26 cellular contexts compared by ENCODE assay signal in the genomic region with DNA sequence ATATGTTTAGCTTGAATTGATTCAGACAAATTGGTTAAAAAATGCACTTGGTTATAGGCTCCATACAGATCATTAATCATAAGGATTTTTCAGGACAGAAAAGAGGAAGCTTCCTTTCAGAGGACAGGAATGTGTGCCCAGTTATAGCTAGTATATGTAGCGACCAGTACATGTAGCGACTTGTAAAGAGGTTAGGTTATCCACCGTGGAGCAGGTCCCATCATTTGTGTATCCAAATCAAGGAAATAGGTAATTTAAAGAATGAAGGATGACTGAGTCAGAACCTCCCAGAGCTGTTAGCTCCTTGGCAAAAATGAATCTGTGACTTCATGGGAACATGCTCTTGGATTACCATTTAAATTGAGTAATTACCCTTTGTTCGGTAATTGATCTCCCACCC. TPM values are rescaled to one million over a fixed set of nuclear protein-coding genes. Genes with fewer than 3 reads are reported as not detected.
"Had no signal": no experiment of that assay in that cellular context is flagged by ENCODE, and none has a peak within 500 bp of the region (broad histone marks: within the 10 kb centered on the region; RNA-seq: fewer than 3 reads in every experiment).

No MANE protein-coding gene starts in this region.

- H3K27me3 ChIP-seq: body of pancreas, cardiac muscle cell had no signal

- H2AFZ ChIP-seq: PC-9 had no signal

- H3K4me3 ChIP-seq: body of pancreas, cardiac muscle cell, PC-9, SK-N-MC had no signal

- H3K4me2 ChIP-seq: KMS-11, PC-9 had no signal

- ATAC-seq: activated CD4-positive, alpha-beta T cell treated with anti-CD3 and anti-CD28 coated beads for 36 hours; activated CD8-positive, alpha-beta T cell treated with anti-CD3 and anti-CD28 coated beads for 36 hours; body of pancreas; Right ventricle myocardium inferior; T-cell had no signal

- H3K9ac ChIP-seq: KMS-11 had no signal

- H3K27ac ChIP-seq: body of pancreas, cardiac muscle cell, KMS-11, PC-9, SK-N-MC had no signal

- H3K4me1 ChIP-seq: body of pancreas had no signal

- H3K36me3 Mint-ChIP-seq: activated naive CD4-positive, alpha-beta T cell treated with anti-CD3 and anti-CD28 coated beads, Interleukin-2, amount 50 U/mL, for 24 hours; T-cell had no signal

- DNase-seq: activated CD4-positive, alpha-beta T cell treated with anti-CD3 and anti-CD28 coated beads for 36 hours; activated CD4-positive, alpha-beta T cell treated with anti-CD3 and anti-CD28 coated beads, Interleukin-2, amount 50 U/mL, for 1 hour; activated CD8-positive, alpha-beta memory T cell treated with anti-CD3 and anti-CD28 coated beads, Interleukin-2, amount 50 U/mL, for 4 hours; activated CD8-positive, alpha-beta T cell treated with anti-CD3 and anti-CD28 coated beads for 36 hours; activated effector memory CD4-positive, alpha-beta T cell treated with Interleukin-2 at 50 U/mL for 16 hours; activated naive CD4-positive, alpha-beta T cell; aorta; body of pancreas; NCI-H1092 treated with DMSO at 0.1 percent for 48 hours; NCI-H1417 treated with DMSO at 0.1 percent for 48 hours; NCI-H1694; NCI-H2029; NCI-H2107; NCI-H2171 treated with DMSO at 0.1 percent for 48 hours; NCI-H345; NCI-H510A treated with DMSO at 0.1 percent for 48 hours; PC-9; T-cell; T-helper 2 cell; T1000 had no signal

- H3K36me3 ChIP-seq: cardiac muscle cell had no signal

- H3K9me3 Mint-ChIP-seq: activated CD8-positive, alpha-beta T cell treated with anti-CD3 and anti-CD28 coated beads for 36 hours; activated naive CD4-positive, alpha-beta T cell treated with anti-CD3 and anti-CD28 coated beads, Interleukin-2, amount 50 U/mL, for 24 hours; T-cell had no signal

- H3K4me1 Mint-ChIP-seq: activated naive CD4-positive, alpha-beta T cell treated with anti-CD3 and anti-CD28 coated beads, Interleukin-2, amount 50 U/mL, for 24 hours; T-cell had no signal

- H3K27me3 Mint-ChIP-seq: activated CD4-positive, alpha-beta T cell treated with anti-CD3 and anti-CD28 coated beads for 36 hours had no signal

- H3K4me3 Mint-ChIP-seq: activated CD4-positive, alpha-beta T cell treated with anti-CD3 and anti-CD28 coated beads for 36 hours; activated CD8-positive, alpha-beta T cell treated with anti-CD3 and anti-CD28 coated beads for 36 hours; activated naive CD4-positive, alpha-beta T cell treated with anti-CD3 and anti-CD28 coated beads, Interleukin-2, amount 50 U/mL, for 24 hours; T-cell had no signal

- H3K9me3 ChIP-seq: body of pancreas had no signal

- H3K27ac Mint-ChIP-seq: activated CD4-positive, alpha-beta T cell treated with anti-CD3 and anti-CD28 coated beads for 36 hours; activated CD8-positive, alpha-beta T cell treated with anti-CD3 and anti-CD28 coated beads for 36 hours; activated naive CD4-positive, alpha-beta T cell treated with anti-CD3 and anti-CD28 coated beads, Interleukin-2, amount 50 U/mL, for 24 hours; T-cell had no signal

RNA-seq across cellular contexts. Expression of gene P2RY12, which starts 15.8 kb away (rescaled TPM):
- total RNA-seq: activated CD4-positive, alpha-beta T cell treated with anti-CD3 and anti-CD28 coated beads for 36 hours; activated CD8-positive, alpha-beta T cell treated with anti-CD3 and anti-CD28 coated beads for 36 hours; cardiac muscle cell; MCF 10A; PC-9 had no signal
